In genomic region chr17:48925251-48925990, GRCh38 we compare ENCODE assay signal across 33 cellular contexts. TPM values are rescaled to one million over a fixed set of nuclear protein-coding genes. Genes with fewer than 3 reads are reported as not detected.
DNase-seq lines count a peak whose midpoint lies in the region; ATAC-seq, FAIRE-seq and TF ChIP-seq lines count a peak whose summit lies in the region.
"Had no signal": no experiment of that assay in that cellular context is flagged by ENCODE, and none has a peak within 500 bp of the region (broad histone marks: within the 10 kb centered on the region; RNA-seq: fewer than 3 reads in every experiment).

No MANE protein-coding gene starts in this region.

- no peak for TF ChIP-seq EP300 in ovary (IDR thresholded peaks at IDR 0.05)

- POLR2A ChIA-PET in activated CD4-positive, alpha-beta memory T cell treated with anti-CD3 and anti-CD28 coated beads for 36 hours (lab: Charles Lee), result no interaction called here
- POLR2A ChIA-PET in activated CD4-positive, alpha-beta memory T cell treated with anti-CD3 and anti-CD28 coated beads, Interleukin-2, amount 10 ng/mL, durations not matched to agents 7 days and 5 days (lab: Charles Lee), result interaction anchor here (0.9 kb wide), 1 partner anchor 9 kb away, joined by 3 read pairs; no protein-coding TSS in a partner anchor
- POLR2A ChIA-PET in CD4-positive, alpha-beta T cell (lab: Charles Lee), result no interaction called here

- H3K9me3 Mint-ChIP-seq in activated CD4-positive, alpha-beta memory T cell treated with anti-CD3 and anti-CD28 coated beads for 36 hours, result no peaks in the 10 kb centered on the region
- no peaks in the 10 kb centered on the region for H3K9me3 Mint-ChIP-seq in activated CD4-positive, alpha-beta memory T cell treated with anti-CD3 and anti-CD28 coated beads, Interleukin-2, amount 10 ng/mL, durations not matched to agents 7 days and 5 days
- no peaks in the 10 kb centered on the region for H3K9me3 Mint-ChIP-seq in CD4-positive, alpha-beta T cell
- no peaks in the 10 kb centered on the region for H3K9me3 Mint-ChIP-seq in glutamatergic neuron (ENCODE audit: unreplicated experiment)
- H3K9me3 Mint-ChIP-seq: H9, naive B cell, T-cell had no signal

- H3K4me1 Mint-ChIP-seq in activated CD4-positive, alpha-beta memory T cell treated with anti-CD3 and anti-CD28 coated beads for 36 hours (ENCODE audit: low read depth), result peaks cover 3% of the 10 kb centered on the region
- no peaks in the 10 kb centered on the region for H3K4me1 Mint-ChIP-seq in activated CD4-positive, alpha-beta memory T cell treated with anti-CD3 and anti-CD28 coated beads, Interleukin-2, amount 10 ng/mL, durations not matched to agents 7 days and 5 days
- no peaks in the 10 kb centered on the region for H3K4me1 Mint-ChIP-seq in CD4-positive, alpha-beta T cell (ENCODE audit: low read depth)
- H3K4me1 Mint-ChIP-seq in glutamatergic neuron (ENCODE audit: low read depth, unreplicated experiment), result peaks cover 4% of the 10 kb centered on the region
- H3K4me1 Mint-ChIP-seq: H9 had no signal

- no peak overlapping the region for H3K4me3 ChIP-seq in ovary
- H3K4me3 ChIP-seq: A549, adrenal gland, hepatocyte, left lung, pancreas had no signal

- no peaks in the 10 kb centered on the region for H3K27me3 ChIP-seq in CD4-positive, alpha-beta T cell (ENCODE audit: control insufficient read depth, insufficient read depth, low read length)
- H3K27me3 ChIP-seq in ovary, result no peaks in the 10 kb centered on the region
- H3K27me3 ChIP-seq: adrenal gland, hepatocyte, left lung, pancreas had no signal

- CTCF ChIA-PET in activated CD4-positive, alpha-beta memory T cell treated with anti-CD3 and anti-CD28 coated beads for 36 hours (lab: Charles Lee), result interaction anchor here (0.6 to 1.5 kb wide), 2 partner anchors 41 to 620 kb away, joined by 3 to 6 read pairs; no protein-coding TSS in a partner anchor
- CTCF ChIA-PET in activated CD4-positive, alpha-beta memory T cell treated with anti-CD3 and anti-CD28 coated beads, Interleukin-2, amount 10 ng/mL, durations not matched to agents 7 days and 5 days (lab: Charles Lee), result interaction anchor here (1.5 kb wide), 1 partner anchor 46 kb away, joined by 3 read pairs; no protein-coding TSS in a partner anchor
- CTCF ChIA-PET in CD4-positive, alpha-beta T cell (lab: Charles Lee), result no interaction called here

- H3K36me3 ChIP-seq in ovary, result peaks cover 6% of the 10 kb centered on the region

- no peak for FAIRE-seq in frontal cortex (lab: Jason Lieb, UNC)
- FAIRE-seq: A549, bronchial epithelial cell, GM18507, pancreas had no signal

- no peak for DNase-seq in activated CD4-positive, alpha-beta memory T cell treated with anti-CD3 and anti-CD28 coated beads for 36 hours
- DNase-seq in activated CD4-positive, alpha-beta memory T cell treated with anti-CD3 and anti-CD28 coated beads, Interleukin-2, amount 10 ng/mL, durations not matched to agents 7 days and 5 days, result no peak
- no peak for DNase-seq in CD4-positive, alpha-beta T cell
- peak; percentile 68 for DNase-seq in NCI-H2171 treated with DMSO at 0.1 percent for 48 hours (lab: John Stamatoyannopoulos, UW)
- no peak for DNase-seq in glutamatergic neuron
- no peak for DNase-seq in ovary
- DNase-seq in frontal cortex (ENCODE audit: low spot score in 2 of 2), result no peak
- DNase-seq in AML-193 (lab: John Stamatoyannopoulos, UW), result no peak
- DNase-seq: activated CD4-positive, alpha-beta T cell treated with anti-CD3 and anti-CD28 coated beads, Interleukin-2, amount 50 U/mL, for 4 hours; activated T-cell treated with anti-CD3 and anti-CD28 coated beads, Interleukin-2, amount 50 U/mL, for 48 hours; adrenal gland; dermis blood vessel endothelial cell; H9; left lung; naive B cell; NK-92 treated with Interleukin-12 subunit alpha and Interleukin-12 subunit beta, amount 100 ng/mL, for 24 hours; SIG-M5; substantia nigra; T-cell had no signal

- peak overlapping the region; percentile 2 for H3K27ac Mint-ChIP-seq in activated CD4-positive, alpha-beta memory T cell treated with anti-CD3 and anti-CD28 coated beads for 36 hours
- no peak overlapping the region for H3K27ac Mint-ChIP-seq in activated CD4-positive, alpha-beta memory T cell treated with anti-CD3 and anti-CD28 coated beads, Interleukin-2, amount 10 ng/mL, durations not matched to agents 7 days and 5 days
- peak overlapping the region; percentile 21 for H3K27ac Mint-ChIP-seq in CD4-positive, alpha-beta T cell
- peak overlapping the region; percentile 39 for H3K27ac Mint-ChIP-seq in glutamatergic neuron (ENCODE audit: unreplicated experiment)

- no peaks in the 10 kb centered on the region for H3K27me3 Mint-ChIP-seq in activated CD4-positive, alpha-beta memory T cell treated with anti-CD3 and anti-CD28 coated beads for 36 hours
- H3K27me3 Mint-ChIP-seq in activated CD4-positive, alpha-beta memory T cell treated with anti-CD3 and anti-CD28 coated beads, Interleukin-2, amount 10 ng/mL, durations not matched to agents 7 days and 5 days, result no peaks in the 10 kb centered on the region
- H3K27me3 Mint-ChIP-seq in CD4-positive, alpha-beta T cell, result no peaks in the 10 kb centered on the region
- H3K27me3 Mint-ChIP-seq in glutamatergic neuron (ENCODE audit: unreplicated experiment), result peaks cover 1% of the 10 kb centered on the region
- H3K27me3 Mint-ChIP-seq: naive B cell, T-cell had no signal

- H3K9me3 ChIP-seq in CD4-positive, alpha-beta T cell (ENCODE audit: control insufficient read depth, low read length), result no peaks in the 10 kb centered on the region
- no peaks in the 10 kb centered on the region for H3K9me3 ChIP-seq in ovary
- H3K9me3 ChIP-seq: A549, adrenal gland, left lung, pancreas had no signal

- intact Hi-C loops in activated CD4-positive, alpha-beta memory T cell treated with anti-CD3 and anti-CD28 coated beads for 36 hours (cut with micrococcal nuclease), result no loop called here
- intact Hi-C loops in CD4-positive, alpha-beta T cell (cut with DNase I, micrococcal nuclease), result no loop called here
- intact Hi-C loops in ovary (cut with DNase I), result no loop called here

- H3K27ac ChIP-seq in CD4-positive, alpha-beta T cell (ENCODE audit: low read depth, low read length), result no peak overlapping the region
- H3K27ac ChIP-seq in ovary, result no peak overlapping the region
- H3K27ac ChIP-seq: A549, adrenal gland, hepatocyte, left lung, pancreas, VCaP had no signal

- H3K4me3 Mint-ChIP-seq in activated CD4-positive, alpha-beta memory T cell treated with anti-CD3 and anti-CD28 coated beads for 36 hours, result no peak overlapping the region
- no peak overlapping the region for H3K4me3 Mint-ChIP-seq in activated CD4-positive, alpha-beta memory T cell treated with anti-CD3 and anti-CD28 coated beads, Interleukin-2, amount 10 ng/mL, durations not matched to agents 7 days and 5 days
- H3K4me3 Mint-ChIP-seq in CD4-positive, alpha-beta T cell, result no peak overlapping the region
- H3K4me3 Mint-ChIP-seq in glutamatergic neuron (ENCODE audit: unreplicated experiment), result no peak overlapping the region
- H3K4me3 Mint-ChIP-seq: H9, naive B cell, T-cell had no signal

- TF ChIP-seq CTCF in CD4-positive, alpha-beta T cell (IDR thresholded peaks at IDR 0.05), result no peak
- TF ChIP-seq CTCF in glutamatergic neuron (IDR thresholded peaks at IDR 0.05; ENCODE audit: partially characterized antibody, unreplicated experiment), result no peak
- no peak for TF ChIP-seq CTCF in ovary (IDR thresholded peaks at IDR 0.05)

- 56 to 71% (median 69%) methylated on average over 4 of the region's 4 CpGs for WGBS in ovary, 3 donors

- H3K4me1 ChIP-seq in ovary (ENCODE audit: insufficient read depth), result no peaks in the 10 kb centered on the region
- H3K4me1 ChIP-seq: A549, left lung had no signal

- TF ChIP-seq POLR2A in ovary (IDR thresholded peaks at IDR 0.05), result no peak

- H3K36me3 Mint-ChIP-seq in activated CD4-positive, alpha-beta memory T cell treated with anti-CD3 and anti-CD28 coated beads for 36 hours, result peaks cover 51% of the 10 kb centered on the region
- H3K36me3 Mint-ChIP-seq in activated CD4-positive, alpha-beta memory T cell treated with anti-CD3 and anti-CD28 coated beads, Interleukin-2, amount 10 ng/mL, durations not matched to agents 7 days and 5 days (ENCODE audit: low read depth), result peaks cover 71% of the 10 kb centered on the region
- peaks cover 88% of the 10 kb centered on the region for H3K36me3 Mint-ChIP-seq in CD4-positive, alpha-beta T cell (ENCODE audit: low read depth)
- H3K36me3 Mint-ChIP-seq in glutamatergic neuron (ENCODE audit: unreplicated experiment), result peaks cover 5% of the 10 kb centered on the region

- no peak for ATAC-seq in CD4-positive, alpha-beta T cell (ENCODE audit: poor library complexity)
- ATAC-seq: A549, Panc1, sciatic nerve, T-cell had no signal

RNA-seq across cellular contexts. Expression of gene UBE2Z, which starts 17.2 kb away (rescaled TPM):
- total RNA-seq in activated CD4-positive, alpha-beta memory T cell treated with anti-CD3 and anti-CD28 coated beads for 36 hours, result 100 to 1,000 TPM; 102 to 109 TPM
- 10 to 100 TPM; 83.3 to 85.1 TPM for total RNA-seq in activated CD4-positive, alpha-beta memory T cell treated with anti-CD3 and anti-CD28 coated beads, Interleukin-2, amount 10 ng/mL, durations not matched to agents 7 days and 5 days
- 10 to 100 TPM; 60.5 to 61.6 TPM for total RNA-seq in CD4-positive, alpha-beta T cell
- total RNA-seq in glutamatergic neuron (ENCODE audit: unreplicated experiment) (76.5 TPM), ovary (10 to 100 TPM; 32.0 to 62.1 (median 58.2) TPM), frontal cortex (52.2 TPM)
- polyA plus RNA-seq in ovary, result 10 to 100 TPM; 40.1 to 93.4 TPM

RNA-seq across cellular contexts. Expression of gene SNF8, which starts 19.2 kb away (rescaled TPM):
- 100 to 1,000 TPM in 1 of 2 experiments, 10 to 100 TPM in 1; 93.5 to 105 TPM for total RNA-seq in activated CD4-positive, alpha-beta memory T cell treated with anti-CD3 and anti-CD28 coated beads for 36 hours
- total RNA-seq in activated CD4-positive, alpha-beta memory T cell treated with anti-CD3 and anti-CD28 coated beads, Interleukin-2, amount 10 ng/mL, durations not matched to agents 7 days and 5 days, result 10 to 100 TPM; 94.9 to 97.9 TPM
- total RNA-seq in CD4-positive, alpha-beta T cell, result 10 to 100 TPM; 53.8 to 57.4 TPM
- total RNA-seq in glutamatergic neuron (ENCODE audit: unreplicated experiment) (143 TPM), ovary (10 to 100 TPM; 41.0 to 94.2 (median 66.7) TPM), frontal cortex (43.6 TPM)
- 10 to 100 TPM; 65.0 to 73.1 TPM for polyA plus RNA-seq in ovary

RNA-seq across cellular contexts. Expression of gene ATP5MC1, which starts 32.8 kb away (rescaled TPM):
- 100 to 1,000 TPM; 119 to 129 TPM for total RNA-seq in activated CD4-positive, alpha-beta memory T cell treated with anti-CD3 and anti-CD28 coated beads for 36 hours
- total RNA-seq in activated CD4-positive, alpha-beta memory T cell treated with anti-CD3 and anti-CD28 coated beads, Interleukin-2, amount 10 ng/mL, durations not matched to agents 7 days and 5 days, result 10 to 100 TPM; 55.6 to 61.2 TPM
- total RNA-seq in CD4-positive, alpha-beta T cell, result 10 to 100 TPM; 11.8 to 13.9 TPM
- total RNA-seq in glutamatergic neuron (ENCODE audit: unreplicated experiment) (61.0 TPM), ovary (10 to 100 TPM; 42.8 to 69.8 (median 59.9) TPM), frontal cortex (29.3 TPM)
- polyA plus RNA-seq in ovary, result 100 to 1,000 TPM; 105 to 198 TPM

RNA-seq across cellular contexts. Expression of gene GIP, which starts 43.0 kb away (rescaled TPM):
- total RNA-seq in activated CD4-positive, alpha-beta memory T cell treated with anti-CD3 and anti-CD28 coated beads for 36 hours, result not detected
- not detected for total RNA-seq in activated CD4-positive, alpha-beta memory T cell treated with anti-CD3 and anti-CD28 coated beads, Interleukin-2, amount 10 ng/mL, durations not matched to agents 7 days and 5 days
- not detected for total RNA-seq in CD4-positive, alpha-beta T cell
- not detected for total RNA-seq in glutamatergic neuron (ENCODE audit: unreplicated experiment)
- total RNA-seq in ovary, result not detected
- not detected for polyA plus RNA-seq in ovary
- not detected for total RNA-seq in frontal cortex
- total RNA-seq: bronchial epithelial cell, dermis blood vessel endothelial cell, epithelial cell of proximal tubule, fibroblast of villous mesenchyme, H9, hepatocyte, left lung, M059J, mesenteric fat pad, NCI-H460, pancreas, sciatic nerve, T-cell, urinary bladder had no signal
- polyA plus RNA-seq: pancreas, urinary bladder had no signal
